ENCODE assay signal across 8 cellular contexts in genomic region chr20:49188101-49188784, GRCh38. TPM values are rescaled to one million over a fixed set of nuclear protein-coding genes. Genes with fewer than 3 reads are reported as not detected.
A peak's percentile ranks its signal among the peaks of the same experiment; 100 is the strongest.
DNase-seq lines count a peak whose midpoint lies in the region; ATAC-seq and TF ChIP-seq lines count a peak whose summit lies in the region.

A gene with protein sequence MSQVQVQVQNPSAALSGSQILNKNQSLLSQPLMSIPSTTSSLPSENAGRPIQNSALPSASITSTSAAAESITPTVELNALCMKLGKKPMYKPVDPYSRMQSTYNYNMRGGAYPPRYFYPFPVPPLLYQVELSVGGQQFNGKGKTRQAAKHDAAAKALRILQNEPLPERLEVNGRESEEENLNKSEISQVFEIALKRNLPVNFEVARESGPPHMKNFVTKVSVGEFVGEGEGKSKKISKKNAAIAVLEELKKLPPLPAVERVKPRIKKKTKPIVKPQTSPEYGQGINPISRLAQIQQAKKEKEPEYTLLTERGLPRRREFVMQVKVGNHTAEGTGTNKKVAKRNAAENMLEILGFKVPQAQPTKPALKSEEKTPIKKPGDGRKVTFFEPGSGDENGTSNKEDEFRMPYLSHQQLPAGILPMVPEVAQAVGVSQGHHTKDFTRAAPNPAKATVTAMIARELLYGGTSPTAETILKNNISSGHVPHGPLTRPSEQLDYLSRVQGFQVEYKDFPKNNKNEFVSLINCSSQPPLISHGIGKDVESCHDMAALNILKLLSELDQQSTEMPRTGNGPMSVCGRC (minus strand): TSS chr20:49188334. CDS start chr20:49166201, 22,133 bp downstream.

- H3K27ac ChIP-seq in esophagus squamous epithelium: peak within 1 kb of the TSS; percentile 92 to 97 (median 95)

- peak; percentile 76 for DNase-seq in DMS79 treated with DMSO at 0.1 percent for 48 hours (lab: John Stamatoyannopoulos, UW)
- peak; percentile 85 to 92 for DNase-seq in Kasumi-1 (lab: John Stamatoyannopoulos, UW)
- DNase-seq in RKO (ENCODE audit: low spot score): peak; percentile 97
- DNase-seq in activated T-helper 1 cell treated with Interleukin-2 at 50 U/mL for 16 hours (ENCODE audit: low read depth): peak; percentile 92
- peak; percentile 61 for DNase-seq in esophagus squamous epithelium (lab: John Stamatoyannopoulos, UW)
- peak; percentile 95 for DNase-seq in myocyte (ENCODE audit: low read depth)
- peak; percentile 86 to 95 for DNase-seq in stimulated activated CD8-positive, alpha-beta memory T cell treated with anti-CD3 and anti-CD28 coated beads, Interleukin-7, amount 100 ng/mL, for 4 hours (ENCODE audit: low read depth in 2 of 2)

- H3K4me1 ChIP-seq in esophagus squamous epithelium: peaks cover 7 to 44% (median 11%) of the 10 kb centered on the region in 3 donors

- intact Hi-C loops in esophagus squamous epithelium (cut with DNase I): no loop called here

- peak; percentile 86 for ATAC-seq in GM21825 (IDR thresholded peaks at IDR 0.05; ENCODE audit: unreplicated experiment)

- 0% methylated on average over 5 to 36 of the region's 61 CpGs for WGBS in esophagus squamous epithelium, 2 donors

- no peaks in the 10 kb centered on the region for H3K27me3 ChIP-seq in esophagus squamous epithelium

- peaks cover 0 to 5% (median 0%) of the 10 kb centered on the region in 3 donors for H3K36me3 ChIP-seq in esophagus squamous epithelium

- peak in 1 of 6 experiments; percentile 7 for TF ChIP-seq CTCF in esophagus squamous epithelium (IDR thresholded peaks at IDR 0.05)

- peak within 1 kb of the TSS; percentile 75 to 98 (median 86) for H3K4me3 ChIP-seq in esophagus squamous epithelium

- no peaks in the 10 kb centered on the region for H3K9me3 ChIP-seq in esophagus squamous epithelium

- TF ChIP-seq POLR2A in esophagus squamous epithelium (IDR thresholded peaks at IDR 0.05): peak in 2 of 4 donors; percentile 49 to 86

RNA-seq across cellular contexts. Expression of the gene that starts here (rescaled TPM):
- total RNA-seq in esophagus squamous epithelium: 10 to 100 TPM; 51.4 to 65.6 (median 58.7) TPM
- 80.7 and 84.7 TPM in 2 replicates for total RNA-seq in myocyte
- 71.0 TPM for polyA plus RNA-seq in myocyte (2012)

Comparison
In these comparisons a context has a peak if more than half of its experiments do, and no peak if none do; other contexts are left out.
1. Peak in every context shown above with its lines: DNase-seq, ATAC-seq, H3K4me3 ChIP-seq and H3K27ac ChIP-seq.